1 cellular context compared by ENCODE assay signal in genomic region chr6:125798734-125799510, GRCh38.
A peak's percentile ranks its signal among the peaks of the same experiment; 100 is the strongest.
TF ChIP-seq lines count a peak whose summit lies in the region.

No MANE protein-coding gene starts in this region.

TF ChIP-seq in GM12878, 131 proteins besides CTCF, POLR2A, EP300 and RAD21 (continued from another document and continues in another):
- no peak for TF ChIP-seq PRDM15 (CRISPR knock-in tag; IDR thresholded peaks at IDR 0.05)
- peak in 1 of 2 experiments; percentile 71; a peak in 1 of 4 replicates for TF ChIP-seq SRF (IDR thresholded peaks at IDR 0.05; ENCODE audit: low read depth in 2 of 2, low read length in 2 of 2)
- TF ChIP-seq BCL3 (IDR thresholded peaks at IDR 0.05; ENCODE audit: borderline replicate concordance, insufficient read depth, low read depth, low read length, poor library complexity, severe bottlenecking): no peak
- no peak for TF ChIP-seq SREBF2 (IDR thresholded peaks at IDR 0.05; ENCODE audit: low read length)
- no peak for TF ChIP-seq USF2 (IDR thresholded peaks at IDR 0.05; ENCODE audit: borderline replicate concordance, low read depth, low read length)
- TF ChIP-seq SIX5 (IDR thresholded peaks at IDR 0.05; ENCODE audit: low read depth, low read length, severe bottlenecking): no peak
- peak; percentile 93 for TF ChIP-seq IRF4 (IDR thresholded peaks at IDR 0.05; ENCODE audit: low read depth, low read length)
- no peak for TF ChIP-seq E2F4 (IDR thresholded peaks at IDR 0.05; ENCODE audit: low read depth, low read length)
- TF ChIP-seq POU2F2 (IDR thresholded peaks at IDR 0.05; ENCODE audit: borderline replicate concordance, low read depth, low read length): peak; percentile 90
- no peak for TF ChIP-seq ZNF622 (IDR thresholded peaks at IDR 0.05)
- TF ChIP-seq ZNF384 (IDR thresholded peaks at IDR 0.05; ENCODE audit: borderline replicate concordance, low read depth, low read length): peak; percentile 18; the same call in 1 of the 2 replicates
- TF ChIP-seq FOS (IDR thresholded peaks at IDR 0.05; ENCODE audit: borderline replicate concordance, extremely low read depth, insufficient read length): no peak
- TF ChIP-seq CBX3 (IDR thresholded peaks at IDR 0.05; ENCODE audit: borderline replicate concordance, low read depth): no peak
- no peak for TF ChIP-seq ZNF592 (IDR thresholded peaks at IDR 0.05)
- TF ChIP-seq LARP7 (IDR thresholded peaks at IDR 0.05): no peak
- TF ChIP-seq BCL11A (IDR thresholded peaks at IDR 0.05; ENCODE audit: low read depth, low read length): peak; percentile 95
- peak; percentile 79 for TF ChIP-seq CUX1 (IDR thresholded peaks at IDR 0.05; ENCODE audit: insufficient replicate concordance, low read depth, low read length)
- no peak for TF ChIP-seq TAF1 (IDR thresholded peaks at IDR 0.05; ENCODE audit: borderline replicate concordance, low read depth, low read length)
- no peak for TF ChIP-seq SMAD5 (IDR thresholded peaks at IDR 0.05; ENCODE audit: low read depth)
- TF ChIP-seq HSF1 (IDR thresholded peaks at IDR 0.05; ENCODE audit: low read depth, low read length): no peak
- no peak for TF ChIP-seq SIN3A (IDR thresholded peaks at IDR 0.05; ENCODE audit: low read depth, low read length)
- no peak for TF ChIP-seq YY1 (IDR thresholded peaks at IDR 0.05; ENCODE audit: low read depth, low read length)
- no peak for TF ChIP-seq POLR2AphosphoS2 (IDR thresholded peaks at IDR 0.05; ENCODE audit: low read depth, low read length)
- peak; percentile 77 for TF ChIP-seq TCF12 (IDR thresholded peaks at IDR 0.05; ENCODE audit: low read depth, low read length)
- no peak for TF ChIP-seq HDAC6 (IDR thresholded peaks at IDR 0.05; ENCODE audit: unreplicated experiment)
- TF ChIP-seq NR2C2 (IDR thresholded peaks at IDR 0.05; ENCODE audit: borderline replicate concordance, control insufficient read depth, insufficient read length, low read depth): no peak
- no peak for TF ChIP-seq BCLAF1 (IDR thresholded peaks at IDR 0.05)
- TF ChIP-seq ZBTB11 (CRISPR knock-in tag; IDR thresholded peaks at IDR 0.05): no peak
